In genomic region chr1:104765115-104765514, GRCh38 we compare ENCODE assay signal across 13 cellular contexts.
A peak's percentile ranks its signal among the peaks of the same experiment; 100 is the strongest.
DNase-seq lines count a peak whose midpoint lies in the region; ATAC-seq and TF ChIP-seq lines count a peak whose summit lies in the region.
"Had no signal": no experiment of that assay in that cellular context is flagged by ENCODE, and none has a peak within 500 bp of the region (broad histone marks: within the 10 kb centered on the region; RNA-seq: fewer than 3 reads in every experiment).

No MANE protein-coding gene starts in this region.

- H3K27ac ChIP-seq in aorta (ENCODE audit: low read depth in 1 of 2, low read length in 2 of 2), result no peak overlapping the region
- no peak overlapping the region for H3K27ac ChIP-seq in ovary
- H3K27ac ChIP-seq: tibial artery had no signal

- H3K4me1 ChIP-seq in aorta (ENCODE audit: control insufficient read depth in 1 of 2, insufficient read depth in 2 of 2, low read length in 2 of 2) (no peaks in the 10 kb centered on the region), ovary (ENCODE audit: insufficient read depth) (peaks cover 3% of the 10 kb centered on the region)
- H3K4me1 ChIP-seq: tibial artery had no signal

- peaks cover 1 to 16% (median 4%) of the 10 kb centered on the region in 3 donors for H3K4me1 Mint-ChIP-seq in naive B cell

- H3K27ac Mint-ChIP-seq in naive B cell, result no peak overlapping the region
- H3K27ac Mint-ChIP-seq: activated naive CD4-positive, alpha-beta T cell treated with anti-CD3 and anti-CD28 coated beads, Interleukin-2, amount 50 U/mL, for 72 hours had no signal

- TF ChIP-seq CTCF in ovary (IDR thresholded peaks at IDR 0.05), result no peak

- no peak overlapping the region for H3K4me3 ChIP-seq in aorta (ENCODE audit: low read length in 2 of 2)
- H3K4me3 ChIP-seq in ovary, result no peak overlapping the region
- no peak overlapping the region for H3K4me3 ChIP-seq in MG63
- H3K4me3 ChIP-seq: tibial artery had no signal

- H3K27me3 ChIP-seq in aorta (ENCODE audit: control insufficient read depth in 1 of 2, insufficient read depth in 2 of 2, low read length in 1 of 2) (peaks cover 0 to 2% of the 10 kb centered on the region in 2 donors), ovary (no peaks in the 10 kb centered on the region), MG63 (no peaks in the 10 kb centered on the region)
- H3K27me3 ChIP-seq: tibial artery had no signal

- TF ChIP-seq EP300 in ovary (IDR thresholded peaks at IDR 0.05), result no peak

- no peaks in the 10 kb centered on the region for H3K36me3 ChIP-seq in aorta (ENCODE audit: control insufficient read depth in 1 of 2, insufficient read depth in 2 of 2, low read length in 1 of 2)
- H3K36me3 ChIP-seq in ovary, result no peaks in the 10 kb centered on the region
- no peaks in the 10 kb centered on the region for H3K36me3 ChIP-seq in MG63
- H3K36me3 ChIP-seq: tibial artery had no signal

- TF ChIP-seq POLR2A in ovary (IDR thresholded peaks at IDR 0.05), result no peak

- ATAC-seq in GM19035 (IDR thresholded peaks at IDR 0.05; ENCODE audit: unreplicated experiment) (peak; percentile 78), HG02759 (IDR thresholded peaks at IDR 0.05; ENCODE audit: unreplicated experiment) (peak; percentile 84), HG03575 (IDR thresholded peaks at IDR 0.05; ENCODE audit: extremely low read depth, insufficient number of reproducible peaks, low FRiP score, unreplicated experiment) (peak; percentile 70), naive B cell (ENCODE audit: low read depth in 2 of 2) (peak; percentile 58 to 76), aorta (ENCODE audit: low FRiP score) (no peak)
- ATAC-seq: activated naive CD4-positive, alpha-beta T cell treated with anti-CD3 and anti-CD28 coated beads, Interleukin-2, amount 50 U/mL, for 72 hours had no signal

- H3K27me3 Mint-ChIP-seq in naive B cell, result no peaks in the 10 kb centered on the region

- no peak for DNase-seq in naive B cell
- no peak for DNase-seq in aorta
- DNase-seq in NCI-H1694 treated with DMSO at 0.1 percent for 48 hours (lab: John Stamatoyannopoulos, UW), result no peak
- no peak for DNase-seq in ovary
- DNase-seq in MG63, result no peak
- DNase-seq: NCI-H226; stimulated activated CD4-positive, alpha-beta T cell treated with anti-CD3 and anti-CD28 coated beads, Interleukin-15, amount 100 ng/mL, for 24 hours; T1000; tibial artery had no signal

- WGBS in aorta, 2 donors, result 46 to 51% methylated on average over 2 of the region's 2 CpGs
- WGBS in ovary, 3 donors, result 23 to 31% (median 24%) methylated on average over 2 of the region's 2 CpGs

- H3K9me3 ChIP-seq in aorta (ENCODE audit: control insufficient read depth, low read length) (no peaks in the 10 kb centered on the region), ovary (no peaks in the 10 kb centered on the region), MG63 (no peaks in the 10 kb centered on the region)
- H3K9me3 ChIP-seq: tibial artery had no signal

- H3K4me3 Mint-ChIP-seq in naive B cell, result peak overlapping the region in 1 of 8 donors; percentile 9

- no peaks in the 10 kb centered on the region for H3K36me3 Mint-ChIP-seq in naive B cell
- H3K36me3 Mint-ChIP-seq: activated naive CD4-positive, alpha-beta T cell treated with anti-CD3 and anti-CD28 coated beads, Interleukin-2, amount 50 U/mL, for 72 hours had no signal

- intact Hi-C loops in aorta (cut with DNase I) (no loop called here), ovary (cut with DNase I) (no loop called here)

- no peaks in the 10 kb centered on the region for H3K9me3 Mint-ChIP-seq in naive B cell
